Comparison of ENCODE assay signal across 8 cellular contexts in genomic region chr14:77043984-77044485, GRCh38. TPM values are rescaled to one million over a fixed set of nuclear protein-coding genes. Genes with fewer than 3 reads are reported as not detected.
DNase-seq lines count a peak whose midpoint lies in the region; ATAC-seq and TF ChIP-seq lines count a peak whose summit lies in the region.

No MANE protein-coding gene starts in this region.

- H3K27ac ChIP-seq in suprapubic skin = peak overlapping the region; percentile 96

- peaks cover 2% of the 10 kb centered on the region for H3K27me3 Mint-ChIP-seq in activated naive CD8-positive, alpha-beta T cell treated with anti-CD3 and anti-CD28 coated beads, Interleukin-2, amount 50 U/mL, for 24 hours
- H3K27me3 Mint-ChIP-seq in memory B cell = no peaks in the 10 kb centered on the region

- no peak for TF ChIP-seq POLR2A in suprapubic skin (IDR thresholded peaks at IDR 0.05)

- WGBS in suprapubic skin = 67% methylated on average over 8 of the region's 8 CpGs

- DNase-seq in NCI-H1694 treated with DMSO at 0.1 percent for 48 hours (lab: John Stamatoyannopoulos, UW) (peak; percentile 35), NCI-H1694 (lab: John Stamatoyannopoulos, UW) (no peak), memory B cell (ENCODE audit: low spot score in 2 of 2) (no peak), suprapubic skin (ENCODE audit: low spot score in 2 of 2) (no peak), NOMO-1 (lab: John Stamatoyannopoulos, UW; ENCODE audit: unreplicated experiment in 2 of 2) (no peak)
- DNase-seq in activated naive CD8-positive, alpha-beta T cell treated with anti-CD3 and anti-CD28 coated beads, Interleukin-2, amount 50 U/mL, for 24 hours = no peak

- peaks cover 73% of the 10 kb centered on the region for H3K4me1 Mint-ChIP-seq in activated naive CD8-positive, alpha-beta T cell treated with anti-CD3 and anti-CD28 coated beads, Interleukin-2, amount 50 U/mL, for 24 hours
- peaks cover 22% of the 10 kb centered on the region for H3K4me1 Mint-ChIP-seq in memory B cell

- H3K27ac Mint-ChIP-seq in activated naive CD8-positive, alpha-beta T cell treated with anti-CD3 and anti-CD28 coated beads, Interleukin-2, amount 50 U/mL, for 24 hours = peak overlapping the region; percentile 80
- peak overlapping the region; percentile 49 for H3K27ac Mint-ChIP-seq in memory B cell

- H3K9me3 Mint-ChIP-seq in activated naive CD8-positive, alpha-beta T cell treated with anti-CD3 and anti-CD28 coated beads, Interleukin-2, amount 50 U/mL, for 24 hours = no peaks in the 10 kb centered on the region
- H3K9me3 Mint-ChIP-seq in memory B cell = no peaks in the 10 kb centered on the region

- H3K4me1 ChIP-seq in suprapubic skin = peaks cover 81% of the 10 kb centered on the region

- H3K4me3 Mint-ChIP-seq in activated naive CD8-positive, alpha-beta T cell treated with anti-CD3 and anti-CD28 coated beads, Interleukin-2, amount 50 U/mL, for 24 hours = peak overlapping the region; percentile 54
- no peak overlapping the region for H3K4me3 Mint-ChIP-seq in memory B cell

- no peaks in the 10 kb centered on the region for H3K9me3 ChIP-seq in suprapubic skin

- ATAC-seq in activated naive CD8-positive, alpha-beta T cell treated with anti-CD3 and anti-CD28 coated beads, Interleukin-2, amount 50 U/mL, for 24 hours = no peak
- no peak for ATAC-seq in memory B cell (ENCODE audit: low read depth)
- no peak for ATAC-seq in HG02884 (IDR thresholded peaks at IDR 0.05; ENCODE audit: unreplicated experiment)
- no peak for ATAC-seq in HG03354 (IDR thresholded peaks at IDR 0.05; ENCODE audit: poor library complexity, severe bottlenecking, unreplicated experiment)

- TF ChIP-seq EP300 in suprapubic skin (IDR thresholded peaks at IDR 0.05) = no peak

- no peaks in the 10 kb centered on the region for H3K36me3 ChIP-seq in suprapubic skin

- H3K4me3 ChIP-seq in suprapubic skin = no peak overlapping the region

- no peaks in the 10 kb centered on the region for H3K27me3 ChIP-seq in suprapubic skin

- no peaks in the 10 kb centered on the region for H3K36me3 Mint-ChIP-seq in activated naive CD8-positive, alpha-beta T cell treated with anti-CD3 and anti-CD28 coated beads, Interleukin-2, amount 50 U/mL, for 24 hours (ENCODE audit: low read depth)
- H3K36me3 Mint-ChIP-seq in memory B cell = no peaks in the 10 kb centered on the region

- TF ChIP-seq CTCF in suprapubic skin (IDR thresholded peaks at IDR 0.05) = no peak

RNA-seq across cellular contexts. Expression of gene IRF2BPL, which starts 15.5 kb away (rescaled TPM):
- 10 to 100 TPM; 44.7 to 72.7 (median 65.6) TPM for total RNA-seq in suprapubic skin

RNA-seq across cellular contexts. Expression of gene CIPC, which starts 54.0 kb away (rescaled TPM):
- 10 to 100 TPM; 47.2 to 79.0 (median 53.9) TPM for total RNA-seq in suprapubic skin
